8 cellular contexts compared by ENCODE assay signal in genomic region chr2:37672104-37672869, GRCh38. TPM values are rescaled to one million over a fixed set of nuclear protein-coding genes. Genes with fewer than 3 reads are reported as not detected.
A peak's percentile ranks its signal among the peaks of the same experiment; 100 is the strongest.
DNase-seq lines count a peak whose midpoint lies in the region; ATAC-seq, FAIRE-seq and TF ChIP-seq lines count a peak whose summit lies in the region.

No MANE protein-coding gene starts in this region.

- peaks cover 69% of the 10 kb centered on the region for H3K4me1 Mint-ChIP-seq in GM23338

- no peak overlapping the region for H2AFZ ChIP-seq in GM23338

- H3F3A ChIP-seq in GM23338 (replicated peaks; ENCODE audit: low read depth): no peaks in the 10 kb centered on the region

- H3K9me2 ChIP-seq in GM23338 (ENCODE audit: insufficient read depth): 0 out of 2 replicates have a peak, but pooled peaks cover 3% of the 10 kb centered on the region

- H3K27ac Mint-ChIP-seq in GM23338: peak overlapping the region; percentile 80

- no peaks in the 10 kb centered on the region for H3K9me3 ChIP-seq in thymus (ENCODE audit: control insufficient read depth)

- no peak for FAIRE-seq in frontal cortex (lab: Jason Lieb, UNC)

- no peaks in the 10 kb centered on the region for H3K36me3 ChIP-seq in GM23338 (ENCODE audit: insufficient read depth)
- H3K36me3 ChIP-seq in thymus (ENCODE audit: control insufficient read depth, insufficient read depth): no peaks in the 10 kb centered on the region

- H3K4me1 ChIP-seq in GM23338 (ENCODE audit: insufficient read depth): peaks cover 68% of the 10 kb centered on the region
- peaks cover 7% of the 10 kb centered on the region for H3K4me1 ChIP-seq in thymus (ENCODE audit: control insufficient read depth, insufficient read depth, low read length)

- no peak for TF ChIP-seq CTCF in GM23338 (conservative IDR thresholded peaks at IDR 0.05; ENCODE audit: low read depth in 2 of 2)

- H3K4me3 ChIP-seq in GM23338 (peak overlapping the region; percentile 95), thymus (ENCODE audit: low read length) (peak overlapping the region; percentile 85)

- peaks cover 14% of the 10 kb centered on the region for H3K27me3 Mint-ChIP-seq in GM23338 (ENCODE audit: insufficient read depth, low read depth, poor library complexity)

- H3K27ac ChIP-seq in GM23338 (ENCODE audit: low read depth): peak overlapping the region; percentile 75
- peak overlapping the region; percentile 84 for H3K27ac ChIP-seq in thymus (ENCODE audit: low read depth)

- peaks cover 10% of the 10 kb centered on the region; the same call in 2 of the 3 replicates for H3K36me3 Mint-ChIP-seq in GM23338 (ENCODE audit: low read depth)

- peak overlapping the region; percentile 84 for H3K4me2 ChIP-seq in GM23338

- ATAC-seq in GM23338: peak; percentile 71

- no peaks in the 10 kb centered on the region; the same call in 1 of the 3 replicates for H3K9me3 Mint-ChIP-seq in GM23338

- H3K27me3 ChIP-seq in GM23338 (ENCODE audit: insufficient read depth) (peaks cover 8% of the 10 kb centered on the region), thymus (ENCODE audit: control insufficient read depth, insufficient read depth) (no peaks in the 10 kb centered on the region)

- H3K79me2 ChIP-seq in GM23338 (replicated peaks; ENCODE audit: insufficient read depth): peaks cover 39% of the 10 kb centered on the region

- H3K4me3 Mint-ChIP-seq in GM23338: peak overlapping the region; percentile 77

- peaks cover 33% of the 10 kb centered on the region for H4K20me1 ChIP-seq in GM23338 (replicated peaks; ENCODE audit: insufficient read depth)

- DNase-seq in EL (peak; percentile 86), GM23338 (ENCODE audit: low spot score) (peak; percentile 96), LoVo (ENCODE audit: low spot score) (peak; percentile 72), SIG-M5 (lab: John Stamatoyannopoulos, UW) (peak; percentile 69), frontal cortex (ENCODE audit: low spot score in 2 of 2) (peak; percentile 64 to 74), non-pigmented ciliary epithelial cell (ENCODE audit: low read depth) (peak; percentile 57)
- peak; percentile 79 for DNase-seq in activated naive CD4-positive, alpha-beta T cell treated with Interleukin-2 at 50 U/mL for 16 hours

- under 1% methylated on average over 69 of the region's 69 CpGs for WGBS in thymus

TF ChIP-seq in GM23338, 12 proteins besides CTCF, POLR2A, EP300 and RAD21:
- TF ChIP-seq CREB1 (CRISPR knock-in tag; IDR thresholded peaks at IDR 0.05; ENCODE audit: low read depth) (peak; percentile 36; the same call in 1 of the 2 replicates), STAT1 (IDR thresholded peaks at IDR 0.05; ENCODE audit: unreplicated experiment) (no peak)
- TF ChIP-seq, protein P1, sequence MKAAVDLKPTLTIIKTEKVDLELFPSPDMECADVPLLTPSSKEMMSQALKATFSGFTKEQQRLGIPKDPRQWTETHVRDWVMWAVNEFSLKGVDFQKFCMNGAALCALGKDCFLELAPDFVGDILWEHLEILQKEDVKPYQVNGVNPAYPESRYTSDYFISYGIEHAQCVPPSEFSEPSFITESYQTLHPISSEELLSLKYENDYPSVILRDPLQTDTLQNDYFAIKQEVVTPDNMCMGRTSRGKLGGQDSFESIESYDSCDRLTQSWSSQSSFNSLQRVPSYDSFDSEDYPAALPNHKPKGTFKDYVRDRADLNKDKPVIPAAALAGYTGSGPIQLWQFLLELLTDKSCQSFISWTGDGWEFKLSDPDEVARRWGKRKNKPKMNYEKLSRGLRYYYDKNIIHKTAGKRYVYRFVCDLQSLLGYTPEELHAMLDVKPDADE (IDR thresholded peaks at IDR 0.05): peak; percentile 11; the same call in 1 of the 2 replicates
TF ChIP-seq in GM23338: peak in this region for 2.

RNA-seq across cellular contexts. Expression of gene CDC42EP3, which starts 0.8 kb away (rescaled TPM):
- 23.2 and 31.4 TPM in 2 replicates for total RNA-seq in GM23338 (2014; rRNA removed; shearing (Covaris generic))
- polyA plus RNA-seq in GM23338 (2016; fragmentation: Nextera tagmentation; extraction: Ambion mirVana) (22.9 and 31.4 TPM in 2 replicates), thymus (19.1 TPM)
- total RNA-seq in frontal cortex: 22.4 TPM

Comparison
In these comparisons a context has a peak if more than half of its experiments do, and no peak if none do; other contexts are left out.
1. Peak in every context shown above with its lines: DNase-seq, ATAC-seq, H3K4me3 ChIP-seq and H3K27ac ChIP-seq.